ENCODE assay signal across 20 cellular contexts in the genomic region with DNA sequence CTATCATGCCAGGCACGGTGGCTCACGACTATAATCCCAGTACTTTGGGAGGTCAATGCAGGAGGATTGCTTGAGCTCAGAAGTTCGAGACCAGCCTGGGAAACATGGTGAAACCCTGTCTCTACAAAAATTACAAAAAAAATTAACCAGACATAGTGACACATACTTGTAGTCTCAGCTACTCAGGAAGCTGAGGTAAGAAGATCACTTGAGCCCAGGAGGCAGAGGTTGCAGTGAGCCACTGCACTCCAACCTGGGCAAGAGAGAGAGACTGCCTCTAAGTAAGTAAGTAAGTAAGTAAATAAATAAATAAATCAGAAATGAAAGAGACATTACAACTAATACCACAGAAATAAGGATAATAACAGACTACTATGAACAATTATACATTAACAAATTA. TPM values are rescaled to one million over a fixed set of nuclear protein-coding genes. Genes with fewer than 3 reads are reported as not detected.
DNase-seq lines count a peak whose midpoint lies in the region; ATAC-seq, FAIRE-seq and TF ChIP-seq lines count a peak whose summit lies in the region.
"Had no signal": no experiment of that assay in that cellular context is flagged by ENCODE, and none has a peak within 500 bp of the region (broad histone marks: within the 10 kb centered on the region; RNA-seq: fewer than 3 reads in every experiment).

No MANE protein-coding gene starts in this region.

- H3K9me1 ChIP-seq in IMR-90 (ENCODE audit: insufficient read depth, low read length): peaks cover 13% of the 10 kb centered on the region

- no peak overlapping the region for H2BK20ac ChIP-seq in IMR-90 (ENCODE audit: low read depth, low read length)

- H3K23ac ChIP-seq in IMR-90 (ENCODE audit: low read depth, low read length): 0 out of 2 replicates have a peak overlapping the region, but pooled peaks have one; percentile 52

- no peak overlapping the region for H2AK5ac ChIP-seq in IMR-90 (ENCODE audit: low read depth, low read length)

- dilution Hi-C loops in IMR-90 (cut with HindIII; ENCODE audit: low sequenced_read_pairs, unreplicated experiment): no loop called here

- no peak overlapping the region for H2BK15ac ChIP-seq in IMR-90 (ENCODE audit: low read depth, low read length)

- in situ Hi-C loops in IMR-90 (cut with MboI; ENCODE audit: low sequenced_read_pairs): no loop called here

- H3K36me3 ChIP-seq in IMR-90 (ENCODE audit: control insufficient read depth, insufficient read depth, low read length) (peaks cover 28% of the 10 kb centered on the region), left lung (peaks cover 0 to 29% of the 10 kb centered on the region in 2 donors)
- H3K36me3 ChIP-seq: prostate gland had no signal

- peaks cover 7 to 42% of the 10 kb centered on the region in 2 experiments; a peak in 3 of 4 replicates for H3K79me1 ChIP-seq in IMR-90 (ENCODE audit: low read depth in 1 of 2, low read length in 2 of 2)

- H4K91ac ChIP-seq in IMR-90 (ENCODE audit: insufficient read depth, low read depth, low read length): no peak overlapping the region

- H3K9me3 ChIP-seq in IMR-90 (ENCODE audit: control insufficient read depth, insufficient read depth, low read length) (peaks cover 4% of the 10 kb centered on the region; the same call in 1 of the 2 replicates), left lung (no peaks in the 10 kb centered on the region)
- H3K9me3 ChIP-seq: prostate gland had no signal

- no TSS peak for BruUV-seq in IMR-90 (replicated peaks; lab: Mats Ljungman, UMichigan)

- peak; percentile 61 for ATAC-seq in GM18502 (IDR thresholded peaks at IDR 0.05; ENCODE audit: poor library complexity, unreplicated experiment)
- ATAC-seq in GM21423 (IDR thresholded peaks at IDR 0.05; ENCODE audit: unreplicated experiment): peak; percentile 55
- no peak for ATAC-seq in IMR-90 (ENCODE audit: low read depth)
- peak; percentile 43 for ATAC-seq in left lung
- ATAC-seq in GM18909 (IDR thresholded peaks at IDR 0.05; ENCODE audit: poor library complexity, unreplicated experiment): no peak
- ATAC-seq: activated CD4-positive, alpha-beta T cell treated with anti-CD3 and anti-CD28 coated beads for 36 hours had no signal

- no peak overlapping the region for H4K5ac ChIP-seq in IMR-90 (ENCODE audit: low read depth, low read length)

- H3K18ac ChIP-seq in IMR-90 (ENCODE audit: low read depth, low read length): no peak overlapping the region

- no peak for TF ChIP-seq CTCF in IMR-90 (conservative IDR thresholded peaks at IDR 0.05; ENCODE audit: low read depth, low read length)
- no peak for TF ChIP-seq CTCF in left lung (IDR thresholded peaks at IDR 0.05)

- H2BK5ac ChIP-seq in IMR-90 (ENCODE audit: low read depth, low read length, poor library complexity, severe bottlenecking): no peak overlapping the region

- no peak overlapping the region for H2AFZ ChIP-seq in IMR-90 (replicated peaks; ENCODE audit: low read length, poor library complexity)

- H3K9ac ChIP-seq in IMR-90 (ENCODE audit: low read depth, low read length): no peak overlapping the region

- CTCF ChIA-PET in IMR-90 (lab: Yijun Ruan, JAX): interaction anchor here (0.6 kb wide), 1 partner anchor 9 kb away, joined by 3 read pairs; no protein-coding TSS in a partner anchor

- TF ChIP-seq RAD21 in IMR-90 (IDR thresholded peaks at IDR 0.05; ENCODE audit: low read length): no peak

- no peak overlapping the region for H2AK9ac ChIP-seq in IMR-90 (replicated peaks; ENCODE audit: low read depth, low read length, poor library complexity)

- no peak for DNase-seq in IMR-90
- no peak for DNase-seq in left lung
- DNase-seq in activated CD4-positive, alpha-beta T cell treated with anti-CD3 and anti-CD28 coated beads, Interleukin-2, amount 50 U/mL, for 1 hour: no peak
- DNase-seq in frontal cortex (ENCODE audit: low spot score in 2 of 2): no peak
- DNase-seq in NCI-H1417 (lab: John Stamatoyannopoulos, UW): no peak
- DNase-seq: activated CD4-positive, alpha-beta T cell treated with anti-CD3 and anti-CD28 coated beads for 36 hours; activated naive CD4-positive, alpha-beta T cell treated with anti-CD3 and anti-CD28 coated beads, Interleukin-2, amount 50 U/mL, for 16 hours; dorsolateral prefrontal cortex; HCEC 1CT; hypothalamus; NCI-H2107; NCI-H510A treated with DMSO at 0.1 percent for 48 hours; NK-92 treated with Interleukin-12 subunit alpha and Interleukin-12 subunit beta, amount 100 ng/mL, for 24 hours; stimulated activated naive CD4-positive, alpha-beta T cell treated with Interleukin-2 at 50 U/mL for 16 hours had no signal

- no CpG with 5 or more reads among the region's 3 CpGs for WGBS in IMR-90 (ENCODE audit: extremely low coverage in 2 of 2, insufficient read length in 1 of 2), 2 experiments

- intact Hi-C loops in IMR-90 (cut with micrococcal nuclease): no loop called here
- intact Hi-C loops in left lung (cut with DNase I): no loop called here

- no peaks in the 10 kb centered on the region; the same call in none of the 2 replicates for H3K4me1 ChIP-seq in IMR-90 (ENCODE audit: control insufficient read depth, insufficient read depth, low read length)
- H3K4me1 ChIP-seq in left lung: peaks cover 0 to 2% of the 10 kb centered on the region in 2 donors
- H3K4me1 ChIP-seq: prostate gland had no signal

- H3K4me3 ChIP-seq in IMR-90 (ENCODE audit: insufficient read depth, low read depth, low read length) (no peak overlapping the region), left lung (no peak overlapping the region)
- H3K4me3 ChIP-seq: dorsolateral prefrontal cortex, lung, prostate gland, skin epidermis had no signal

- no peak overlapping the region for H3K27ac ChIP-seq in IMR-90 (ENCODE audit: insufficient read depth, low read length)
- H3K27ac ChIP-seq in left lung: no peak overlapping the region
- H3K27ac ChIP-seq: dorsolateral prefrontal cortex, prostate gland, skin epidermis had no signal

- H3K4me2 ChIP-seq in IMR-90 (ENCODE audit: low read depth, low read length): no peak overlapping the region

- H3K56ac ChIP-seq in IMR-90 (ENCODE audit: extremely low read depth, insufficient read depth, low read length): no peak overlapping the region

- no peak for FAIRE-seq in frontal cortex (lab: Jason Lieb, UNC)

- no peak overlapping the region for H3K14ac ChIP-seq in IMR-90 (replicated peaks; ENCODE audit: low read depth, low read length)

- H3K4ac ChIP-seq in IMR-90 (ENCODE audit: low read depth, low read length): no peak overlapping the region

- H3K27me3 ChIP-seq in IMR-90 (ENCODE audit: control insufficient read depth, insufficient read depth, low read length): no peaks in the 10 kb centered on the region
- no peaks in the 10 kb centered on the region for H3K27me3 ChIP-seq in left lung

- no peak for TF ChIP-seq POLR2A in IMR-90 (IDR thresholded peaks at IDR 0.05; ENCODE audit: low read depth, low read length)

- no peak overlapping the region for H4K8ac ChIP-seq in IMR-90 (ENCODE audit: low read depth in 2 of 2, low read length in 2 of 2)

- peaks cover 3% of the 10 kb centered on the region; the same call in 1 of the 2 replicates for H4K20me1 ChIP-seq in IMR-90 (ENCODE audit: insufficient read depth, low read length)

- POLR2A ChIA-PET in IMR-90 (lab: Charles Lee; ENCODE audit: unreplicated experiment): no interaction called here

- no peak overlapping the region for H2BK120ac ChIP-seq in IMR-90 (ENCODE audit: low read depth, low read length)

TF ChIP-seq in IMR-90, 13 proteins besides CTCF, POLR2A, EP300 and RAD21:
- TF ChIP-seq RCOR1 (IDR thresholded peaks at IDR 0.05; ENCODE audit: insufficient replicate concordance, low read length): no peak
- no peak for TF ChIP-seq FOS (IDR thresholded peaks at IDR 0.05; ENCODE audit: low read depth, low read length)
- TF ChIP-seq MXI1 (IDR thresholded peaks at IDR 0.05; ENCODE audit: borderline replicate concordance, low read depth, low read length): no peak
- TF ChIP-seq MAZ (IDR thresholded peaks at IDR 0.05; ENCODE audit: borderline replicate concordance, low read depth, low read length): no peak
- TF ChIP-seq, protein P1, sequence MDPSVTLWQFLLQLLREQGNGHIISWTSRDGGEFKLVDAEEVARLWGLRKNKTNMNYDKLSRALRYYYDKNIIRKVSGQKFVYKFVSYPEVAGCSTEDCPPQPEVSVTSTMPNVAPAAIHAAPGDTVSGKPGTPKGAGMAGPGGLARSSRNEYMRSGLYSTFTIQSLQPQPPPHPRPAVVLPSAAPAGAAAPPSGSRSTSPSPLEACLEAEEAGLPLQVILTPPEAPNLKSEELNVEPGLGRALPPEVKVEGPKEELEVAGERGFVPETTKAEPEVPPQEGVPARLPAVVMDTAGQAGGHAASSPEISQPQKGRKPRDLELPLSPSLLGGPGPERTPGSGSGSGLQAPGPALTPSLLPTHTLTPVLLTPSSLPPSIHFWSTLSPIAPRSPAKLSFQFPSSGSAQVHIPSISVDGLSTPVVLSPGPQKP (IDR thresholded peaks at IDR 0.05; ENCODE audit: borderline replicate concordance, low read depth, low read length): no peak
- no peak for TF ChIP-seq MAFK (IDR thresholded peaks at IDR 0.05; ENCODE audit: low read depth, low read length)
- no peak for TF ChIP-seq BHLHE40 (IDR thresholded peaks at IDR 0.05; ENCODE audit: low read depth, low read length)
- TF ChIP-seq, protein P2, sequence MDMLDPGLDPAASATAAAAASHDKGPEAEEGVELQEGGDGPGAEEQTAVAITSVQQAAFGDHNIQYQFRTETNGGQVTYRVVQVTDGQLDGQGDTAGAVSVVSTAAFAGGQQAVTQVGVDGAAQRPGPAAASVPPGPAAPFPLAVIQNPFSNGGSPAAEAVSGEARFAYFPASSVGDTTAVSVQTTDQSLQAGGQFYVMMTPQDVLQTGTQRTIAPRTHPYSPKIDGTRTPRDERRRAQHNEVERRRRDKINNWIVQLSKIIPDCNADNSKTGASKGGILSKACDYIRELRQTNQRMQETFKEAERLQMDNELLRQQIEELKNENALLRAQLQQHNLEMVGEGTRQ (IDR thresholded peaks at IDR 0.05; ENCODE audit: low read depth, low read length): no peak
- TF ChIP-seq CHD1 (IDR thresholded peaks at IDR 0.05; ENCODE audit: low read depth, low read length): no peak
- TF ChIP-seq CEBPB (IDR thresholded peaks at IDR 0.05; ENCODE audit: low read depth, low read length): no peak
- no peak for TF ChIP-seq RFX5 (IDR thresholded peaks at IDR 0.05; ENCODE audit: low read depth, low read length)
- TF ChIP-seq SMC3 (IDR thresholded peaks at IDR 0.05; ENCODE audit: low read depth, low read length): no peak
- no peak for TF ChIP-seq NFE2L2 (IDR thresholded peaks at IDR 0.05; ENCODE audit: low read depth, low read length)
TF ChIP-seq in IMR-90: peak in this region for 0.

RNA-seq across cellular contexts. Expression of a gene that starts 36.2 kb away (rescaled TPM):
- total RNA-seq in IMR-90 (2012; rRNA removed) (27.5 and 30.1 TPM in 2 replicates), left lung (100 to 1,000 TPM; 176 to 268 TPM), frontal cortex (2.4 TPM)
- 179 and 187 TPM in 2 replicates for polyA plus RNA-seq in IMR-90 (2012; rRNA removed)
- 120 and 255 TPM in 2 replicates for polyA plus RNA-seq in IMR-90 (2012; cell fraction: cytosol; rRNA removed)
- polyA plus RNA-seq in IMR-90 (2012; cell fraction: nucleus; rRNA removed; ENCODE audit: low replicate concordance): 44.1 and 131 TPM in 2 replicates

Comparison
In these comparisons a context has a peak if more than half of its experiments do, and no peak if none do; other contexts are left out.
1. ATAC-seq: peak in GM18502 (single experiment), GM21423 (single experiment) and left lung (single experiment); none in IMR-90 (single experiment) and GM18909 (single experiment).